1 cellular context compared by ENCODE assay signal in the genomic region with DNA sequence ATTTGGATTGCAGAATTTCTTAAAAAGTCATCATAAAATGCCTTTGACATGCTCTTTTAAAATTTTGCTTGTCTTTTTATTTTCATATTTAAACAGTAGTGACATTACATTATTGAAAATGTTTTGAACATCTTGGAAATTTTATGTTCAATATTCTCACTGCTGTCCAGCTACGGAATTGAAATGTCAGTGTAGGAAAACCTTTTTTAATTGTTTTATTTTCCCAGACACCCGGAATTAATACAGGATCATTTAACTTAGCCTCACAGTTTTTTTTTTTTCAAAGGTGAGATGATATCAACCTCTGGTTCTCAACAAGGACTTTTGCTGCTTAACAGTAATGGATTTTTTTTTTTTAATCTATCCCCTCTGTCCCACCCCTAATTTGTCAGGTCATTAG.
TF ChIP-seq lines count a peak whose summit lies in the region.

No MANE protein-coding gene starts in this region.

TF ChIP-seq in A549, 52 proteins besides CTCF, POLR2A, EP300 and RAD21 (continued from another document):
- TF ChIP-seq, protein P1, sequence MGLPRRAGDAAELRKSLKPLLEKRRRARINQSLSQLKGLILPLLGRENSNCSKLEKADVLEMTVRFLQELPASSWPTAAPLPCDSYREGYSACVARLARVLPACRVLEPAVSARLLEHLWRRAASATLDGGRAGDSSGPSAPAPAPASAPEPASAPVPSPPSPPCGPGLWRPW (IDR thresholded peaks at IDR 0.05), result no peak
- TF ChIP-seq ESRRA (IDR thresholded peaks at IDR 0.05; ENCODE audit: borderline replicate concordance, low read length) (no peak), NFE2L2 (conservative IDR thresholded peaks at IDR 0.05; ENCODE audit: low read length) (no peak), FOSB (CRISPR knock-in tag; IDR thresholded peaks at IDR 0.05) (no peak), HOXA7 (CRISPR knock-in tag; IDR thresholded peaks at IDR 0.05) (no peak), BHLHE40 (IDR thresholded peaks at IDR 0.05; ENCODE audit: low read depth, low read length) (no peak)
- TF ChIP-seq, protein P2, sequence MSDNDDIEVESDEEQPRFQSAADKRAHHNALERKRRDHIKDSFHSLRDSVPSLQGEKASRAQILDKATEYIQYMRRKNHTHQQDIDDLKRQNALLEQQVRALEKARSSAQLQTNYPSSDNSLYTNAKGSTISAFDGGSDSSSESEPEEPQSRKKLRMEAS (IDR thresholded peaks at IDR 0.05), result no peak
- TF ChIP-seq, protein P3, sequence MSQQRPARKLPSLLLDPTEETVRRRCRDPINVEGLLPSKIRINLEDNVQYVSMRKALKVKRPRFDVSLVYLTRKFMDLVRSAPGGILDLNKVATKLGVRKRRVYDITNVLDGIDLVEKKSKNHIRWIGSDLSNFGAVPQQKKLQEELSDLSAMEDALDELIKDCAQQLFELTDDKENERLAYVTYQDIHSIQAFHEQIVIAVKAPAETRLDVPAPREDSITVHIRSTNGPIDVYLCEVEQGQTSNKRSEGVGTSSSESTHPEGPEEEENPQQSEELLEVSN (IDR thresholded peaks at IDR 0.05; ENCODE audit: borderline replicate concordance, low read depth), result no peak
- TF ChIP-seq, protein P4, sequence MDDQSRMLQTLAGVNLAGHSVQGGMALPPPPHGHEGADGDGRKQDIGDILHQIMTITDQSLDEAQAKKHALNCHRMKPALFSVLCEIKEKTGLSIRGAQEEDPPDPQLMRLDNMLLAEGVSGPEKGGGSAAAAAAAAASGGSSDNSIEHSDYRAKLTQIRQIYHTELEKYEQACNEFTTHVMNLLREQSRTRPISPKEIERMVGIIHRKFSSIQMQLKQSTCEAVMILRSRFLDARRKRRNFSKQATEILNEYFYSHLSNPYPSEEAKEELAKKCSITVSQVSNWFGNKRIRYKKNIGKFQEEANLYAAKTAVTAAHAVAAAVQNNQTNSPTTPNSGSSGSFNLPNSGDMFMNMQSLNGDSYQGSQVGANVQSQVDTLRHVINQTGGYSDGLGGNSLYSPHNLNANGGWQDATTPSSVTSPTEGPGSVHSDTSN (IDR thresholded peaks at IDR 0.05), result no peak
